Comparison of ENCODE assay signal across 34 cellular contexts in the genomic region with DNA sequence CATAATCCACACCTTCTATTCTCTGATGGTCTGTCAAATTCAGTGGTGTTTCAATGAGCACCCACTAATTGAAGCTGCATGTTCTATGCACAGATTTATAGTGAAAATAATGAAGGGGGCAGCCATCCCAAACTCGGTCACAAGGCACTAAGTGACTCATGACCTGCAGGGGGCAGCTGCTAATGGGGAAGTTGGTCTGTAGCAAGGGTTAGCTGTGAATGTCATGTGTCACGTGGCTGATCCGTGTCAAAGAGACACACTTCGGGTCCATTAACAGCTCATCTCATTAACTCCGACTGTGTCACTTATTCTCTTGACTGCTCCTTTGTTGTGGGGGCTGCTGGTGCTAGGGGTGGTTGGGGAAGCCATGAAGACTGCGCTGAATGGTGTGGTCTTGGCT.
DNase-seq lines count a peak whose midpoint lies in the region; ATAC-seq and TF ChIP-seq lines count a peak whose summit lies in the region.
"Had no signal": no experiment of that assay in that cellular context is flagged by ENCODE, and none has a peak within 500 bp of the region (broad histone marks: within the 10 kb centered on the region; RNA-seq: fewer than 3 reads in every experiment).

No MANE protein-coding gene starts in this region.

- peak; percentile 41 for ATAC-seq in WTC11
- no peak for ATAC-seq in activated T-helper 17 cell treated with anti-CD3 and anti-CD28 coated beads, Interleukin-2, amount 50 U/mL, for 72 hours (replicated peaks)
- ATAC-seq in GM21737 (IDR thresholded peaks at IDR 0.05; ENCODE audit: unreplicated experiment): no peak
- ATAC-seq: CD8-positive, alpha-beta T cell; esophagus mucosa; heart right ventricle; Panc1; psoas muscle had no signal

- H3K4me1 Mint-ChIP-seq in WTC11: peaks cover 4% of the 10 kb centered on the region
- H3K4me1 Mint-ChIP-seq in activated T-helper 17 cell treated with anti-CD3 and anti-CD28 coated beads, Interleukin-2, amount 50 U/mL, for 72 hours: no peaks in the 10 kb centered on the region
- H3K4me1 Mint-ChIP-seq: activated naive CD4-positive, alpha-beta T cell treated with anti-CD3 and anti-CD28 coated beads, Interleukin-2, amount 50 U/mL, for 24 hours; B cell; mesothelial cell of epicardium had no signal

- no peak for TF ChIP-seq POLR2A in NB4 (IDR thresholded peaks at IDR 0.05; ENCODE audit: extremely low read depth, insufficient read length)

- POLR2A ChIA-PET in WTC11 (lab: Charles Lee): no interaction called here

- H3K4me3 Mint-ChIP-seq in WTC11: no peak overlapping the region
- H3K4me3 Mint-ChIP-seq in activated T-helper 17 cell treated with anti-CD3 and anti-CD28 coated beads, Interleukin-2, amount 50 U/mL, for 72 hours: no peak overlapping the region
- H3K4me3 Mint-ChIP-seq: activated naive CD4-positive, alpha-beta T cell treated with anti-CD3 and anti-CD28 coated beads, Interleukin-2, amount 50 U/mL, for 24 hours; B cell; brain; CD8-positive, alpha-beta T cell; dendritic cell treated with granulocyte-macrophage colony-stimulating factor and Interleukin-4, amounts not matched to agents 40 ng/mL and 50 ng/mL, for 4 days; mesothelial cell of epicardium had no signal

- intact Hi-C loops in posterior vena cava (cut with DNase I): no loop called here

- CTCF ChIA-PET in WTC11 (lab: Charles Lee): interaction anchor here (1.0 to 2.0 kb wide), 6 partner anchors 9 to 572 kb away, joined by 3 to 11 read pairs (median 4); no protein-coding TSS in a partner anchor

- no peak overlapping the region for H3K4me3 ChIP-seq in NB4 (ENCODE audit: low read depth, low read length)
- H3K4me3 ChIP-seq: heart right ventricle, psoas muscle, sigmoid colon, tibial artery, vagina had no signal

- H3K27ac Mint-ChIP-seq in WTC11: no peak overlapping the region
- no peak overlapping the region for H3K27ac Mint-ChIP-seq in activated T-helper 17 cell treated with anti-CD3 and anti-CD28 coated beads, Interleukin-2, amount 50 U/mL, for 72 hours
- H3K27ac Mint-ChIP-seq: activated naive CD4-positive, alpha-beta T cell treated with anti-CD3 and anti-CD28 coated beads, Interleukin-2, amount 50 U/mL, for 24 hours; B cell; brain; CD8-positive, alpha-beta T cell; dendritic cell treated with granulocyte-macrophage colony-stimulating factor and Interleukin-4, amounts not matched to agents 40 ng/mL and 50 ng/mL, for 4 days; mesothelial cell of epicardium had no signal

- 0 out of 2 replicates have a peak, but pooled peaks cover 2% of the 10 kb centered on the region for H3K27me3 Mint-ChIP-seq in WTC11 (ENCODE audit: low read depth)
- no peaks in the 10 kb centered on the region for H3K27me3 Mint-ChIP-seq in activated T-helper 17 cell treated with anti-CD3 and anti-CD28 coated beads, Interleukin-2, amount 50 U/mL, for 72 hours
- H3K27me3 Mint-ChIP-seq: B cell; dendritic cell treated with granulocyte-macrophage colony-stimulating factor and Interleukin-4, amounts not matched to agents 40 ng/mL and 50 ng/mL, for 4 days had no signal

- no peaks in the 10 kb centered on the region for H3K9me3 Mint-ChIP-seq in WTC11
- H3K9me3 Mint-ChIP-seq in activated T-helper 17 cell treated with anti-CD3 and anti-CD28 coated beads, Interleukin-2, amount 50 U/mL, for 72 hours: no peaks in the 10 kb centered on the region
- H3K9me3 Mint-ChIP-seq: activated naive CD4-positive, alpha-beta T cell treated with anti-CD3 and anti-CD28 coated beads, Interleukin-2, amount 50 U/mL, for 24 hours; CD8-positive, alpha-beta T cell; mesothelial cell of epicardium had no signal

- DNase-seq in NCI-H82 (lab: John Stamatoyannopoulos, UW) (peak; percentile 71), NCI-H82 treated with DMSO at 0.1 percent for 48 hours (lab: John Stamatoyannopoulos, UW; ENCODE audit: unreplicated experiment) (no peak), NB4 (ENCODE audit: low read depth) (peak; percentile 34), WTC11 (ENCODE audit: low spot score) (peak; percentile 26), posterior vena cava (ENCODE audit: low spot score) (no peak)
- no peak for DNase-seq in activated CD4-positive, alpha-beta T cell treated with anti-CD3 and anti-CD28 coated beads for 1 hour
- DNase-seq: activated CD4-positive, alpha-beta T cell treated with anti-CD3 and anti-CD28 coated beads for 4 hours; activated CD8-positive, alpha-beta memory T cell treated with anti-CD3 and anti-CD28 coated beads for 24 hours; activated T-cell treated with anti-CD3 and anti-CD28 coated beads for 4 hours; amniotic stem cell; CD8-positive, alpha-beta T cell; GOT3; heart right ventricle; kidney glomerular epithelial cell; NCI-H1048; NCI-H1694; NCI-H2171 treated with DMSO at 0.1 percent for 48 hours; NCI-H510A treated with DMSO at 0.1 percent for 48 hours; psoas muscle; SHP77; sigmoid colon; stimulated activated CD4-positive, alpha-beta T cell treated with anti-CD3 and anti-CD28 coated beads, Interleukin-4, amount 100 ng/mL, for 24 hours; T-helper 2 cell; tibial artery had no signal

- H3K36me3 Mint-ChIP-seq in WTC11: no peaks in the 10 kb centered on the region
- H3K36me3 Mint-ChIP-seq in activated T-helper 17 cell treated with anti-CD3 and anti-CD28 coated beads, Interleukin-2, amount 50 U/mL, for 72 hours (ENCODE audit: low read depth): no peaks in the 10 kb centered on the region
- H3K36me3 Mint-ChIP-seq: activated naive CD4-positive, alpha-beta T cell treated with anti-CD3 and anti-CD28 coated beads, Interleukin-2, amount 50 U/mL, for 24 hours; CD8-positive, alpha-beta T cell; mesothelial cell of epicardium had no signal

- TF ChIP-seq CTCF in NB4 (IDR thresholded peaks at IDR 0.05; ENCODE audit: low read depth, low read length) (peak; percentile 50), WTC11 (IDR thresholded peaks at IDR 0.05) (no peak)

TF ChIP-seq in WTC11, 78 proteins besides CTCF, POLR2A, EP300 and RAD21:
- TF ChIP-seq, protein P1, sequence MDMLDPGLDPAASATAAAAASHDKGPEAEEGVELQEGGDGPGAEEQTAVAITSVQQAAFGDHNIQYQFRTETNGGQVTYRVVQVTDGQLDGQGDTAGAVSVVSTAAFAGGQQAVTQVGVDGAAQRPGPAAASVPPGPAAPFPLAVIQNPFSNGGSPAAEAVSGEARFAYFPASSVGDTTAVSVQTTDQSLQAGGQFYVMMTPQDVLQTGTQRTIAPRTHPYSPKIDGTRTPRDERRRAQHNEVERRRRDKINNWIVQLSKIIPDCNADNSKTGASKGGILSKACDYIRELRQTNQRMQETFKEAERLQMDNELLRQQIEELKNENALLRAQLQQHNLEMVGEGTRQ (CRISPR knock-in tag; IDR thresholded peaks at IDR 0.05): peak; percentile 45
- TF ChIP-seq HMGA2 (CRISPR knock-in tag; IDR thresholded peaks at IDR 0.05): no peak

Comparison
In these comparisons a context has a peak if more than half of its experiments do, and no peak if none do; other contexts are left out.
1. DNase-seq: peak in NCI-H82 (single experiment), NB4 (single experiment) and WTC11 (single experiment); none in NCI-H82 treated with DMSO at 0.1 percent for 48 hours (single experiment), posterior vena cava (single experiment) and activated CD4-positive, alpha-beta T cell treated with anti-CD3 and anti-CD28 coated beads for 1 hour (single experiment).